Comparison of ENCODE assay signal across 1 cellular context in genomic region chr7:155295511-155295910, GRCh38.
TF ChIP-seq lines count a peak whose summit lies in the region.

No MANE protein-coding gene starts in this region.

TF ChIP-seq in GM23338, 12 proteins besides CTCF, POLR2A, EP300 and RAD21 (continued from another document):
- TF ChIP-seq ZNF462 (CRISPR knock-in tag; IDR thresholded peaks at IDR 0.05) (no peak), CREB1 (CRISPR knock-in tag; IDR thresholded peaks at IDR 0.05; ENCODE audit: low read depth) (no peak), JUNB (IDR thresholded peaks at IDR 0.05; ENCODE audit: unreplicated experiment) (no peak), POLR2AphosphoS5 (IDR thresholded peaks at IDR 0.05; ENCODE audit: low read depth) (no peak), NANOG (IDR thresholded peaks at IDR 0.05; ENCODE audit: borderline replicate concordance) (no peak), ETS1 (IDR thresholded peaks at IDR 0.05) (no peak), ZNF331 (CRISPR knock-in tag; IDR thresholded peaks at IDR 0.05; ENCODE audit: low read depth) (no peak)
